Comparison of ENCODE assay signal across 28 cellular contexts in the genomic region with DNA sequence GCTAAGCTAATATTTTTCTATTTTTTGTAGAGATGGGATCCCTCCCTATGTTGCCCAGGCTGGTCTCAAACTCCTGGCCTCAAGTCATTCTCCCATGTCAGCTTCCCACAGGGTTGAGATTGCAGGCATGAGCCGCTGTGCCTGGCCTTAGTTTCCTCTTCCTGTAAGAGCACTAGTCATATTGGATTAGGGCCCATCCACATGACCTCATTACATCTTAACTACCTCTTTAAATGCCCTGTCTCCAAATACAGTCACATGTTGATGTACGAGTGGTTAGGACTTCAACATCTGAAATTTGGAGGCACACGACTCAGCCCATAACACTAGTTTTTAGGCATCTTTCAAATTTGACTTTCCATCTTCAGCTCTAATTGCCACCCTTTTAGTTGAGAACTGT.
"Had no signal": no experiment of that assay in that cellular context is flagged by ENCODE, and none has a peak within 500 bp of the region (broad histone marks: within the 10 kb centered on the region; RNA-seq: fewer than 3 reads in every experiment).

No MANE protein-coding gene starts in this region.

- H3K4me1 ChIP-seq: adrenal gland, ascending aorta, breast epithelium, colonic mucosa had no signal

- H3K27ac ChIP-seq: adrenal gland, ascending aorta, breast epithelium, cardiac muscle cell, colonic mucosa, dorsolateral prefrontal cortex, esophagus muscularis mucosa, heart left ventricle, VCaP had no signal

- H3K4me3 ChIP-seq: adrenal gland, ascending aorta, breast epithelium, cardiac muscle cell, colonic mucosa, dorsolateral prefrontal cortex, esophagus muscularis mucosa, heart left ventricle had no signal

- H3K27me3 ChIP-seq: adrenal gland, ascending aorta, breast epithelium, cardiac muscle cell, colonic mucosa, esophagus muscularis mucosa had no signal

- H3K36me3 ChIP-seq: adrenal gland, ascending aorta, breast epithelium, cardiac muscle cell, colonic mucosa, esophagus muscularis mucosa, heart left ventricle had no signal

- ATAC-seq: activated naive CD8-positive, alpha-beta T cell treated with anti-CD3 and anti-CD28 coated beads, Interleukin-2, amount 50 U/mL, for 24 hours; T-helper 17 cell; WTC11 had no signal

- H3K9me3 ChIP-seq: adrenal gland, ascending aorta, breast epithelium, colonic mucosa, esophagus muscularis mucosa, heart left ventricle had no signal

- DNase-seq: activated CD4-positive, alpha-beta memory T cell treated with anti-CD3 and anti-CD28 coated beads, Interleukin-2, amount 10 ng/mL, durations not matched to agents 7 days and 5 days; activated CD4-positive, alpha-beta T cell treated with anti-CD3 and anti-CD28 coated beads for 1 hour; activated CD4-positive, alpha-beta T cell treated with anti-CD3 and anti-CD28 coated beads for 4 hours; activated CD4-positive, alpha-beta T cell treated with anti-CD3 and anti-CD28 coated beads, Interleukin-2, amount 10 ng/mL, durations not matched to agents 7 days and 5 days; activated CD4-positive, alpha-beta T cell treated with anti-CD3 and anti-CD28 coated beads, Interleukin-2, amount 50 U/mL, for 4 hours; activated effector memory CD4-positive, alpha-beta T cell treated with anti-CD3 and anti-CD28 coated beads, Interleukin-2, amount 50 U/mL, for 16 hours; activated naive CD4-positive, alpha-beta T cell treated with anti-CD3 and anti-CD28 coated beads for 36 hours; activated naive CD8-positive, alpha-beta T cell treated with anti-CD3 and anti-CD28 coated beads for 36 hours; activated naive CD8-positive, alpha-beta T cell treated with anti-CD3 and anti-CD28 coated beads, Interleukin-2, amount 50 U/mL, for 24 hours; activated T-cell treated with anti-CD3 and anti-CD28 coated beads, Interleukin-2, amount 50 U/mL, for 1 hour; activated T-cell treated with anti-CD3 and anti-CD28 coated beads, Interleukin-2, amount 50 U/mL, for 48 hours; adrenal gland; central memory CD4-positive, alpha-beta T cell; cerebellar nuclear complex; colonic mucosa; dorsolateral prefrontal cortex; effector memory CD4-positive, alpha-beta T cell; erythroblast; glutamatergic neuron; heart left ventricle; T-helper 1 cell; T-helper 17 cell had no signal
